Comparison of ENCODE assay signal across 21 cellular contexts in genomic region chr11:74837191-74837590, GRCh38.
DNase-seq lines count a peak whose midpoint lies in the region; ATAC-seq, FAIRE-seq and TF ChIP-seq lines count a peak whose summit lies in the region.
"Had no signal": no experiment of that assay in that cellular context is flagged by ENCODE, and none has a peak within 500 bp of the region (broad histone marks: within the 10 kb centered on the region; RNA-seq: fewer than 3 reads in every experiment).

No MANE protein-coding gene starts in this region.

- H4K20me1 ChIP-seq in mammary epithelial cell (ENCODE audit: insufficient read depth, low read length) = no peaks in the 10 kb centered on the region
- H4K20me1 ChIP-seq in K562 (replicated peaks; ENCODE audit: control insufficient read depth, insufficient read depth, low read length) = no peaks in the 10 kb centered on the region

- no peak overlapping the region for H2AFZ ChIP-seq in mammary epithelial cell (ENCODE audit: low read depth, low read length)
- no peak overlapping the region for H2AFZ ChIP-seq in K562 (ENCODE audit: low read depth, low read length)
- H2AFZ ChIP-seq: GM23338 had no signal

- no peak for TF ChIP-seq EP300 in K562 (IDR thresholded peaks at IDR 0.05; ENCODE audit: low read length)

- H3K27ac ChIP-seq in mammary epithelial cell (ENCODE audit: insufficient read depth, low read depth, low read length) (no peak overlapping the region), breast epithelium (no peak overlapping the region), K562 (ENCODE audit: extremely low read depth, low read depth, low read length) (no peak overlapping the region)
- H3K27ac ChIP-seq: BLaER1 treated with 17β-estradiol and CSF1 and Interleukin-3, amounts not matched to agents 10 nM and 100 nM; HL-60 had no signal

- WGBS in mammary epithelial cell (ENCODE audit: low coverage, missing lambda C conversion rate) = 100% methylated on average over 1 of the region's 1 CpG
- 56% methylated on average over 1 of the region's 1 CpG for WGBS in K562 (ENCODE audit: insufficient coverage, low coverage, missing lambda C conversion rate)

- H3K4me2 ChIP-seq in mammary epithelial cell (ENCODE audit: insufficient read depth, low read depth, low read length) (no peak overlapping the region), K562 (ENCODE audit: insufficient read depth, low read length) (no peak overlapping the region)
- H3K4me2 ChIP-seq: BLaER1 treated with 17β-estradiol and CSF1 and Interleukin-3, amounts not matched to agents 10 nM and 100 nM; GM23338 had no signal

- CTCF ChIA-PET in mammary epithelial cell (lab: Charles Lee; ENCODE audit: low non-redundant PET) = no interaction called here
- CTCF ChIA-PET in K562 (lab: Yijun Ruan, JAX; ENCODE audit: low intra/inter-chr PET ratio) = no interaction called here

- BruUV-seq in mammary epithelial cell (replicated peaks; lab: Mats Ljungman, UMichigan) (TSS peak; percentile 2), K562 (replicated peaks; lab: Mats Ljungman, UMichigan) (TSS peak; percentile 7)

- H3K36me3 ChIP-seq in mammary epithelial cell (ENCODE audit: insufficient read depth, low read length) = peaks cover 13% of the 10 kb centered on the region
- H3K36me3 ChIP-seq in breast epithelium = peaks cover 14% of the 10 kb centered on the region
- peaks cover 79% of the 10 kb centered on the region; the same call in 2 of the 3 replicates for H3K36me3 ChIP-seq in K562 (ENCODE audit: control insufficient read depth, insufficient read depth, low read length)

- no peak for TF ChIP-seq POLR2A in breast epithelium (IDR thresholded peaks at IDR 0.05)
- TF ChIP-seq POLR2A in K562 (conservative IDR thresholded peaks at IDR 0.05) = no peak

- POLR2A ChIA-PET in K562 (lab: Yijun Ruan, JAX) = no interaction called here

- H3K9ac ChIP-seq in mammary epithelial cell (ENCODE audit: insufficient read depth, low read length) (no peak overlapping the region), K562 (ENCODE audit: insufficient read depth in 1 of 2, low read depth in 2 of 2, low read length in 2 of 2) (no peak overlapping the region)
- H3K9ac ChIP-seq: BLaER1 treated with 17β-estradiol and CSF1 and Interleukin-3, amounts not matched to agents 10 nM and 100 nM had no signal

- DNase-seq in mammary epithelial cell = no peak
- DNase-seq in breast epithelium (ENCODE audit: low spot score in 2 of 2) = no peak
- DNase-seq in K562 (ENCODE audit: extremely low read depth in 1 of 4, low spot score in 3 of 4) = no peak
- peak; percentile 50 for DNase-seq in fibroblast of peridontal ligament (ENCODE audit: extremely low read depth)
- DNase-seq in glomerular visceral epithelial cell (ENCODE audit: extremely low spot score) = no peak
- DNase-seq: 8988T; CD8-positive, alpha-beta memory T cell; COR-L47; DMS 273 treated with DMSO at 0.1 percent for 48 hours; DMS53; DND-41; HCEC 1CT had no signal

- H3K4me1 ChIP-seq in mammary epithelial cell (ENCODE audit: insufficient read depth, low read length) (no peaks in the 10 kb centered on the region), breast epithelium (no peaks in the 10 kb centered on the region), K562 (replicated peaks in 1 of 2; ENCODE audit: control insufficient read depth in 2 of 2, insufficient read depth in 2 of 2, low read length in 2 of 2) (no peaks in the 10 kb centered on the region; a peak in 1 of 5 replicates)

- H3K9me1 ChIP-seq in K562 (ENCODE audit: control insufficient read depth, insufficient read depth, low read length) = no peaks in the 10 kb centered on the region

- dilution Hi-C loops in mammary epithelial cell (cut with HindIII; ENCODE audit: low sequenced_read_pairs) = no loop called here

- no peaks in the 10 kb centered on the region for H3K9me3 ChIP-seq in mammary epithelial cell (replicated peaks; ENCODE audit: insufficient read depth, low read length)
- no peaks in the 10 kb centered on the region for H3K9me3 ChIP-seq in breast epithelium
- H3K9me3 ChIP-seq in K562 (replicated peaks; ENCODE audit: control insufficient read depth, insufficient read depth, low read depth, low read length) = no peaks in the 10 kb centered on the region

- in situ Hi-C loops in mammary epithelial cell (cut with MboI; ENCODE audit: low sequenced_read_pairs in 2 of 2) (no loop called here), K562 (cut with MboI) (no loop called here)

- TF ChIP-seq CTCF in mammary epithelial cell (conservative IDR thresholded peaks at IDR 0.05 in 1 of 2, IDR thresholded peaks at IDR 0.05 in 1 of 2; ENCODE audit: extremely low read depth in 1 of 2, insufficient read depth in 1 of 2, low read depth in 1 of 2, low read length in 2 of 2) (no peak), breast epithelium (IDR thresholded peaks at IDR 0.05) (no peak), K562 (IDR thresholded peaks at IDR 0.05 in 2 of 3, conservative IDR thresholded peaks at IDR 0.05 in 1 of 3; ENCODE audit: insufficient read depth in 2 of 3, low read depth in 1 of 3, low read length in 3 of 3) (no peak)

- FAIRE-seq in K562 (lab: Jason Lieb, UNC) = no peak
- FAIRE-seq: G401.6, GM12891, GM18507, H54 had no signal

- H3K27me3 ChIP-seq in mammary epithelial cell (ENCODE audit: insufficient read depth, low read length) = no peaks in the 10 kb centered on the region
- H3K27me3 ChIP-seq in breast epithelium = no peaks in the 10 kb centered on the region
- no peaks in the 10 kb centered on the region for H3K27me3 ChIP-seq in K562 (ENCODE audit: control insufficient read depth in 2 of 2, insufficient read depth in 2 of 2, low read length in 2 of 2)
- H3K27me3 ChIP-seq: BLaER1 treated with 17β-estradiol and CSF1 and Interleukin-3, amounts not matched to agents 10 nM and 100 nM had no signal

- no peak for TF ChIP-seq RAD21 in K562 (CRISPR knock-in tag; conservative IDR thresholded peaks at IDR 0.05 in 1 of 2, IDR thresholded peaks at IDR 0.05 in 1 of 2)

- no peak overlapping the region for H3K4me3 ChIP-seq in mammary epithelial cell (replicated peaks in 1 of 3; ENCODE audit: insufficient read depth in 1 of 3, low read depth in 2 of 3, low read length in 3 of 3)
- no peak overlapping the region for H3K4me3 ChIP-seq in breast epithelium
- no peak overlapping the region for H3K4me3 ChIP-seq in K562
- H3K4me3 ChIP-seq: BLaER1 treated with 17β-estradiol and CSF1 and Interleukin-3, amounts not matched to agents 10 nM and 100 nM; GM23338 had no signal

- peaks cover 3% of the 10 kb centered on the region for H3K79me2 ChIP-seq in mammary epithelial cell (ENCODE audit: insufficient read depth, low read length)
- H3K79me2 ChIP-seq in K562 (ENCODE audit: control insufficient read depth, insufficient read depth, low read length) = no peaks in the 10 kb centered on the region

- intact Hi-C loops in mammary epithelial cell (cut with micrococcal nuclease) = no loop called here
- intact Hi-C loops in breast epithelium (cut with DNase I; ENCODE audit: low total_unique reads) = no loop called here
- intact Hi-C loops in K562 (cut with micrococcal nuclease) = no loop called here

- ATAC-seq in K562 = no peak
- no peak for ATAC-seq in HG02678 (IDR thresholded peaks at IDR 0.05; ENCODE audit: unreplicated experiment)
- no peak for ATAC-seq in GM19467 (IDR thresholded peaks at IDR 0.05; ENCODE audit: unreplicated experiment)
- ATAC-seq: GM23338 had no signal

TF ChIP-seq in K562, 482 proteins besides CTCF, POLR2A, EP300 and RAD21:
- no peak for TF ChIP-seq CREB1 (IDR thresholded peaks at IDR 0.05)
- no peak for TF ChIP-seq CREB1 (CRISPR knock-in tag; IDR thresholded peaks at IDR 0.05)
TF ChIP-seq in K562: peak in this region for 0.
